Comparison of ENCODE assay signal across 8 cellular contexts in the genomic region with DNA sequence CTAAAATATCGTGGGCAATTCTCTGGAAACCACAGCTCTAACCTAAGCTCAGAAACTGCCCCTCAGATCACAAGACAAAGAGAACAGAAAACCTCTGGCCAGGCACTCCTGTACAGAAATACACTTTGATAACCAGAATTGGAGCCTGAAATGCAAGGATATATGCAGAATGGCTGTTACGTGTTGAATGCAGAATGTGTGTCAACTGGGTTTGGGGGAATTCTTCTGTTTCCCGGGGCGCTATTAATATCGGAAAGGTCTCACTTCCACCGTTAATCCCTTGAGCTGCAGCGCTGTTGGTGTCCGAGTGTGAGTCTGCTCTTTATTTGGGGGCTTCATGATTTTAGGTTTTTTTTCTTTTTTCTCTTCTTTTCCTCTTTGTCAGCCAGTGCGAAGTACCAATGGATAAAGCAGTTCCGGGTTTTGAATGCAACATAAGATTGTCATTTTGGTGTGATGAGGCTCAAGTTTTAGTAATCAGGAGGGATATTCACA. TPM values are rescaled to one million over a fixed set of nuclear protein-coding genes. Genes with fewer than 3 reads are reported as not detected.
DNase-seq lines count a peak whose midpoint lies in the region; ATAC-seq and TF ChIP-seq lines count a peak whose summit lies in the region.

No MANE protein-coding gene starts in this region.

- peaks cover 11% of the 10 kb centered on the region for H3K4me1 ChIP-seq in HUES6 (ENCODE audit: control insufficient read depth, insufficient read depth, low read length)
- H3K4me1 ChIP-seq in ascending aorta, result peaks cover 0 to 6% of the 10 kb centered on the region in 2 donors
- H3K4me1 ChIP-seq in left lung, result peaks cover 10 to 47% of the 10 kb centered on the region in 2 donors
- peaks cover 13% of the 10 kb centered on the region for H3K4me1 ChIP-seq in thymus (ENCODE audit: control insufficient read depth, insufficient read depth, low read length)

- H3K27ac ChIP-seq in C4-2B (peak overlapping the region; percentile 95), HUES6 (ENCODE audit: low read depth, low read length) (no peak overlapping the region; the same call in 1 of the 2 replicates), ascending aorta (peak overlapping the region; percentile 96), left lung (peak overlapping the region; percentile 98), thymus (ENCODE audit: low read depth) (peak overlapping the region; percentile 97)

- TF ChIP-seq CTCF in C4-2B (conservative IDR thresholded peaks at IDR 0.05) (no peak), ascending aorta (IDR thresholded peaks at IDR 0.05) (no peak), left lung (IDR thresholded peaks at IDR 0.05) (no peak)

- ATAC-seq in GM18870 (IDR thresholded peaks at IDR 0.05; ENCODE audit: unreplicated experiment) (peak; percentile 11), left lung (no peak)

- H3K4me3 ChIP-seq in HUES6 (ENCODE audit: low read depth, low read length) (peak overlapping the region; percentile 76), ascending aorta (peak overlapping the region; percentile 91 to 99), left lung (peak overlapping the region; percentile 85 to 95), thymus (ENCODE audit: low read length) (peak overlapping the region; percentile 87)

- H3K36me3 ChIP-seq in HUES6 (ENCODE audit: control insufficient read depth, insufficient read depth, low read length) (peaks cover 3% of the 10 kb centered on the region; the same call in 1 of the 2 replicates), ascending aorta (no peaks in the 10 kb centered on the region), left lung (no peaks in the 10 kb centered on the region), thymus (ENCODE audit: control insufficient read depth, insufficient read depth) (peaks cover 5% of the 10 kb centered on the region)

- peaks cover 10% of the 10 kb centered on the region; the same call in 1 of the 2 replicates for H3K9me3 ChIP-seq in HUES6 (ENCODE audit: control insufficient read depth, insufficient read depth, low read depth, low read length)
- H3K9me3 ChIP-seq in ascending aorta, result no peaks in the 10 kb centered on the region
- no peaks in the 10 kb centered on the region for H3K9me3 ChIP-seq in left lung
- H3K9me3 ChIP-seq in thymus (ENCODE audit: control insufficient read depth), result no peaks in the 10 kb centered on the region

- intact Hi-C loops in ascending aorta (cut with DNase I) (loop anchor here (1.0 to 5.0 kb wide), 3 partner anchors 36 to 189 kb away; no protein-coding TSS in a partner anchor), left lung (cut with DNase I) (no loop called here)

- H3K27me3 ChIP-seq in HUES6 (ENCODE audit: control insufficient read depth, insufficient read depth, low read length), result peaks cover 52% of the 10 kb centered on the region
- no peaks in the 10 kb centered on the region for H3K27me3 ChIP-seq in ascending aorta
- no peaks in the 10 kb centered on the region for H3K27me3 ChIP-seq in left lung
- no peaks in the 10 kb centered on the region for H3K27me3 ChIP-seq in thymus (ENCODE audit: control insufficient read depth, insufficient read depth)

- peak overlapping the region; percentile 92 for H3K9ac ChIP-seq in HUES6 (ENCODE audit: low read length)

- no peak for DNase-seq in ascending aorta (ENCODE audit: low spot score in 2 of 2)
- DNase-seq in left lung, result no peak
- DNase-seq in DMS153 treated with DMSO at 0.1 percent for 48 hours (lab: John Stamatoyannopoulos, UW; ENCODE audit: unreplicated experiment), result no peak
- DNase-seq in T-helper 9 cell, result no peak

- under 1% methylated on average over 10 of the region's 10 CpGs for WGBS in thymus

RNA-seq across cellular contexts. Expression of a gene that starts 1.2 kb away (rescaled TPM):
- total RNA-seq in ascending aorta, result 89.3 TPM
- total RNA-seq in left lung, result 10 to 100 TPM; 70.9 to 89.4 TPM
- 33.7 TPM for polyA plus RNA-seq in thymus
